In the genomic region with DNA sequence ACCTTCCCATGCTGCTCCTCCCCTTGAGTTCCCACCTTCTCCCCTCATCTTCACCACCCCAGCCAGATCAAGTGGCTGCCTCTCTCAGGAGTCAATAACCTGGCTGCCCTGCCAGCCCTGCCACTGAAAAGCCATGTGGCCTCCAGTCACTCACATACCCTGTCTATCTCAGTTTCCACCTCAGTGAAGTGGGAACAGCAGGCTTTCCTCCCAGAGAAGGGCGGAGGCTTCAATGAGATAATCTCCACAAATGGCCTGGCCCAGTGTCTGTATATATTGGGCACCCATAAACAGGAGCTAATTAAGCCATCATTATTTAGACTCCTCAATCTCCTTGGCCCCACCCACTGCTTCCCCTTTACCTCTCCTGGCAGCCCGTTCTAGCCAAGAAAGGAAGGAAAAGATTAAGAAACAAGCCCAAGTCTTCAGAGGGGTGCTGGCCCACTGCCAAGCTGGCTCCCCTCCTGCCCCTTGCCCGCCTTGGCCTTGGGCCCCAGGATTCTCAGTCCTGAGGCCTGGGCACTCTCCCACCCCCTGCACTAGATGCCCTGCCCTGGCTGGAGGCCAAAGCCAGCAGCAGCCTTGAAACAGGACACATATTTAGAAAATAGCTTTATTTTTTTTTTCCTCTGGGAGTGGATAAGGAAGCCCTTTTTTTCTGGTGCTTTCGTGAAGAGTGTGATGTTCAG, we compare ENCODE assay signal across 13 cellular contexts. TPM values are rescaled to one million over a fixed set of nuclear protein-coding genes. Genes with fewer than 3 reads are reported as not detected.
DNase-seq lines count a peak whose midpoint lies in the region; ATAC-seq and TF ChIP-seq lines count a peak whose summit lies in the region.
"Had no signal": no experiment of that assay in that cellular context is flagged by ENCODE, and none has a peak within 500 bp of the region (broad histone marks: within the 10 kb centered on the region; RNA-seq: fewer than 3 reads in every experiment).

No MANE protein-coding gene starts in this region.

- H3K4me2 ChIP-seq in neural progenitor cell, result no peak overlapping the region

- no peaks in the 10 kb centered on the region for H3K36me3 ChIP-seq in CD4-positive, CD25-positive, alpha-beta regulatory T cell (ENCODE audit: control insufficient read depth, insufficient read depth, low read length)
- H3K36me3 ChIP-seq in neural progenitor cell, result no peaks in the 10 kb centered on the region

- no peak for TF ChIP-seq CTCF in neural progenitor cell (IDR thresholded peaks at IDR 0.05)

- H3K27me3 Mint-ChIP-seq in CD4-positive, CD25-positive, alpha-beta regulatory T cell, result no peaks in the 10 kb centered on the region
- H3K27me3 Mint-ChIP-seq in activated T-helper 17 cell treated with anti-CD3 and anti-CD28 coated beads, Interleukin-2, amount 50 U/mL, for 72 hours, result no peaks in the 10 kb centered on the region
- H3K27me3 Mint-ChIP-seq in neural progenitor cell (ENCODE audit: insufficient read depth, low read depth), result peaks cover 7% of the 10 kb centered on the region

- no peak for ATAC-seq in CD4-positive, CD25-positive, alpha-beta regulatory T cell (ENCODE audit: low read depth in 2 of 2)
- ATAC-seq in activated T-helper 17 cell treated with anti-CD3 and anti-CD28 coated beads, Interleukin-2, amount 50 U/mL, for 72 hours (replicated peaks), result no peak
- ATAC-seq in HG02678 (IDR thresholded peaks at IDR 0.05; ENCODE audit: unreplicated experiment), result no peak

- no peak overlapping the region for H3K27ac ChIP-seq in CD4-positive, CD25-positive, alpha-beta regulatory T cell (ENCODE audit: insufficient read depth, low read length, poor library complexity, severe bottlenecking)
- H3K27ac ChIP-seq in neural progenitor cell, result no peak overlapping the region

- H3K27ac Mint-ChIP-seq in CD4-positive, CD25-positive, alpha-beta regulatory T cell, result peak overlapping the region; percentile 50 to 89 (median 79)
- H3K27ac Mint-ChIP-seq in activated T-helper 17 cell treated with anti-CD3 and anti-CD28 coated beads, Interleukin-2, amount 50 U/mL, for 72 hours, result peak overlapping the region; percentile 76
- peak overlapping the region; percentile 65 for H3K27ac Mint-ChIP-seq in neural progenitor cell

- peaks cover 5% of the 10 kb centered on the region for H3F3A ChIP-seq in neural progenitor cell (ENCODE audit: low read depth)

- peaks cover 7% of the 10 kb centered on the region for H3K36me3 Mint-ChIP-seq in CD4-positive, CD25-positive, alpha-beta regulatory T cell
- H3K36me3 Mint-ChIP-seq in activated T-helper 17 cell treated with anti-CD3 and anti-CD28 coated beads, Interleukin-2, amount 50 U/mL, for 72 hours (ENCODE audit: low read depth), result peaks cover 6% of the 10 kb centered on the region
- H3K36me3 Mint-ChIP-seq in neural progenitor cell, result no peaks in the 10 kb centered on the region

- H3K4me3 ChIP-seq in CD4-positive, CD25-positive, alpha-beta regulatory T cell (ENCODE audit: low read depth, low read length), result no peak overlapping the region
- no peak overlapping the region for H3K4me3 ChIP-seq in neural progenitor cell

- H2AFZ ChIP-seq in neural progenitor cell (replicated peaks), result no peak overlapping the region

- H3K4me1 ChIP-seq in CD4-positive, CD25-positive, alpha-beta regulatory T cell (ENCODE audit: control insufficient read depth, insufficient read depth, low read length, poor library complexity, severe bottlenecking), result peaks cover 17% of the 10 kb centered on the region
- H3K4me1 ChIP-seq in neural progenitor cell, result peaks cover 8% of the 10 kb centered on the region

- no peak overlapping the region for H3K9ac ChIP-seq in neural progenitor cell

- no peaks in the 10 kb centered on the region for H3K79me2 ChIP-seq in neural progenitor cell (ENCODE audit: low read depth)

- H3K27me3 ChIP-seq in CD4-positive, CD25-positive, alpha-beta regulatory T cell (ENCODE audit: control insufficient read depth, insufficient read depth, low read length), result no peaks in the 10 kb centered on the region
- H3K27me3 ChIP-seq in neural progenitor cell, result no peaks in the 10 kb centered on the region

- DNase-seq in CD4-positive, CD25-positive, alpha-beta regulatory T cell, result no peak
- peak; percentile 10 to 25 for DNase-seq in Kasumi-1 (lab: John Stamatoyannopoulos, UW)
- DNase-seq in neural progenitor cell (ENCODE audit: low spot score), result no peak
- DNase-seq in G401 (ENCODE audit: low spot score), result no peak
- DNase-seq in NCI-H774 (lab: John Stamatoyannopoulos, UW), result no peak
- DNase-seq in glomerular visceral epithelial cell (ENCODE audit: extremely low spot score), result no peak
- DNase-seq: activated CD4-positive, alpha-beta T cell treated with anti-CD3 and anti-CD28 coated beads, Interleukin-2, amount 50 U/mL, for 48 hours; activated naive CD4-positive, alpha-beta T cell treated with anti-CD3 and anti-CD28 coated beads, Interleukin-2, amount 50 U/mL, for 16 hours; midbrain; NCI-H2081; stimulated activated CD4-positive, alpha-beta T cell treated with anti-CD3 and anti-CD28 coated beads, Interleukin-4, amount 100 ng/mL, for 24 hours had no signal

- in situ Hi-C loops in G401 (cut with HindIII; ENCODE audit: low sequenced_read_pairs), result no loop called here

- no peaks in the 10 kb centered on the region for H4K20me1 ChIP-seq in neural progenitor cell (ENCODE audit: low read depth)

- peak overlapping the region in 1 of 4 donors; percentile 2 for H3K4me3 Mint-ChIP-seq in CD4-positive, CD25-positive, alpha-beta regulatory T cell
- no peak overlapping the region for H3K4me3 Mint-ChIP-seq in activated T-helper 17 cell treated with anti-CD3 and anti-CD28 coated beads, Interleukin-2, amount 50 U/mL, for 72 hours
- no peak overlapping the region for H3K4me3 Mint-ChIP-seq in neural progenitor cell

- no peaks in the 10 kb centered on the region for H3K9me3 ChIP-seq in CD4-positive, CD25-positive, alpha-beta regulatory T cell (ENCODE audit: control insufficient read depth in 2 of 2, low read length in 2 of 2)
- no peaks in the 10 kb centered on the region for H3K9me3 ChIP-seq in neural progenitor cell (ENCODE audit: low read depth)

- peaks cover 6 to 53% (median 50%) of the 10 kb centered on the region in 4 donors for H3K4me1 Mint-ChIP-seq in CD4-positive, CD25-positive, alpha-beta regulatory T cell
- H3K4me1 Mint-ChIP-seq in activated T-helper 17 cell treated with anti-CD3 and anti-CD28 coated beads, Interleukin-2, amount 50 U/mL, for 72 hours, result peaks cover 27% of the 10 kb centered on the region
- peaks cover 36% of the 10 kb centered on the region for H3K4me1 Mint-ChIP-seq in neural progenitor cell

- H3K9me3 Mint-ChIP-seq in CD4-positive, CD25-positive, alpha-beta regulatory T cell, result no peaks in the 10 kb centered on the region
- H3K9me3 Mint-ChIP-seq in activated T-helper 17 cell treated with anti-CD3 and anti-CD28 coated beads, Interleukin-2, amount 50 U/mL, for 72 hours, result no peaks in the 10 kb centered on the region
- H3K9me3 Mint-ChIP-seq in neural progenitor cell, result no peaks in the 10 kb centered on the region

RNA-seq across cellular contexts. Expression of gene EPB41, which starts 16.0 kb away (rescaled TPM):
- total RNA-seq in CD4-positive, CD25-positive, alpha-beta regulatory T cell, result 309 TPM
- polyA plus RNA-seq in CD4-positive, CD25-positive, alpha-beta regulatory T cell, result 100 to 1,000 TPM; 118 to 163 (median 140) TPM
- total RNA-seq in activated T-helper 17 cell treated with anti-CD3 and anti-CD28 coated beads, Interleukin-2, amount 50 U/mL, for 72 hours, result 10 to 100 TPM; 40.0 to 63.2 TPM
- total RNA-seq in neural progenitor cell (ENCODE audit: low replicate concordance), result 157 and 211 TPM in 2 replicates
- 25.2 and 39.4 TPM in 2 replicates for total RNA-seq in G401 (2014; rRNA removed; shearing (Covaris generic))

Comparison
In these comparisons a context has a peak if more than half of its experiments do, and no peak if none do; other contexts are left out.
1. DNase-seq: peak in Kasumi-1 (2 of 2); none in CD4-positive, CD25-positive, alpha-beta regulatory T cell (0 of 3), neural progenitor cell (single experiment), G401 (single experiment), NCI-H774 (single experiment) and glomerular visceral epithelial cell (single experiment).
2. Peak in every context shown above with its lines, with median percentiles within 50 percentile points of each other: H3K27ac Mint-ChIP-seq.